In the genomic region with DNA sequence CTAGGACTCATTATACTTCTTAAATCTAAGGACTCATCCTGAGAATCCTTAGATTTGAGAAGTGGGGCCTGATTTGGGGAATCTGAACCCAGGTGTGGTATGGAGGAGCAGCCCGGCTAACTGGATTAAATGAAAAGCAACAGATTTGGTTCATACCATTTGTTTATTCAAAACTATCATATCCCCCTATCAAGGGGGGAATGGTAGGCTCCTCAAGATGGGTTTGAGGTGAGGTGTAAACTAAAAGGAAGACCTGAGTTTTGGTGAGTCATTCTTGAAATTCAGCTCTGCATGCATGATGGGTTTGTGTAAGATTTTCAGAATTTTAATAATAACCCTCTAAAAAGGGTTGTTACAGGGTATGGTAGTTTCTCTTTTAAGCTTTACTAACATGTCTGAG, we compare ENCODE assay signal across 8 cellular contexts. TPM values are rescaled to one million over a fixed set of nuclear protein-coding genes. Genes with fewer than 3 reads are reported as not detected.
A peak's percentile ranks its signal among the peaks of the same experiment; 100 is the strongest.
DNase-seq lines count a peak whose midpoint lies in the region; ATAC-seq, FAIRE-seq and TF ChIP-seq lines count a peak whose summit lies in the region.

No MANE protein-coding gene starts in this region.

- no peak overlapping the region for H3K4me3 ChIP-seq in heart right ventricle

- no peak for FAIRE-seq in H54 (lab: Jason Lieb, UNC)

- peak overlapping the region in 1 of 10 donors; percentile 73 for H3K27ac ChIP-seq in heart right ventricle

- no peak overlapping the region for H3K4me3 Mint-ChIP-seq in activated naive CD8-positive, alpha-beta T cell treated with anti-CD3 and anti-CD28 coated beads for 36 hours

- H3K36me3 ChIP-seq in heart right ventricle, result peaks cover 0 to 5% (median 0%) of the 10 kb centered on the region in 9 donors

- H3K27me3 Mint-ChIP-seq in activated naive CD8-positive, alpha-beta T cell treated with anti-CD3 and anti-CD28 coated beads for 36 hours, result no peaks in the 10 kb centered on the region

- no peak for TF ChIP-seq POLR2A in H54 (IDR thresholded peaks at IDR 0.05; ENCODE audit: low read depth, low read length)

- intact Hi-C loops in heart right ventricle (cut with DNase I), result loop anchor here in 3 of 10 donors (10.0 kb wide), 1 partner anchor 225 kb away; no protein-coding TSS in a partner anchor

- H3K9me3 Mint-ChIP-seq in activated naive CD8-positive, alpha-beta T cell treated with anti-CD3 and anti-CD28 coated beads for 36 hours, result peaks cover 22% of the 10 kb centered on the region

- DNase-seq in activated naive CD8-positive, alpha-beta T cell treated with anti-CD3 and anti-CD28 coated beads for 36 hours, result peak; percentile 10
- DNase-seq in SHP77 treated with DMSO at 0.1 percent for 48 hours (lab: John Stamatoyannopoulos, UW), result no peak
- DNase-seq in heart right ventricle, result no peak
- no peak for DNase-seq in H54 (ENCODE audit: insufficient read length, low spot score)
- no peak for DNase-seq in dedifferentiated amniotic fluid mesenchymal stem cell (ENCODE audit: extremely low spot score)

- peaks cover 57% of the 10 kb centered on the region for H3K36me3 Mint-ChIP-seq in activated naive CD8-positive, alpha-beta T cell treated with anti-CD3 and anti-CD28 coated beads for 36 hours

- 96 to 100% methylated on average over 1 of the region's 1 CpG for WGBS in heart right ventricle, 2 donors

- no peak for TF ChIP-seq CTCF in heart right ventricle (IDR thresholded peaks at IDR 0.05)

- H3K4me1 ChIP-seq in heart right ventricle, result peaks cover 0 to 24% (median 0%) of the 10 kb centered on the region in 9 donors

- peaks cover 36% of the 10 kb centered on the region for H3K4me1 Mint-ChIP-seq in activated naive CD8-positive, alpha-beta T cell treated with anti-CD3 and anti-CD28 coated beads for 36 hours

- peaks cover 0 to 42% (median 16%) of the 10 kb centered on the region in 11 donors for H3K9me3 ChIP-seq in heart right ventricle

- peak overlapping the region; percentile 72 for H3K27ac Mint-ChIP-seq in activated naive CD8-positive, alpha-beta T cell treated with anti-CD3 and anti-CD28 coated beads for 36 hours

- ATAC-seq in GM18519 (IDR thresholded peaks at IDR 0.05; ENCODE audit: low FRiP score, unreplicated experiment) (peak; percentile 84), GM21360 (IDR thresholded peaks at IDR 0.05; ENCODE audit: unreplicated experiment) (peak; percentile 88), HG03103 (IDR thresholded peaks at IDR 0.05; ENCODE audit: low read depth, unreplicated experiment) (peak; percentile 75), heart right ventricle (no peak)

- H3K27me3 ChIP-seq in heart right ventricle, result no peaks in the 10 kb centered on the region

RNA-seq across cellular contexts. Expression of a gene that starts 53.4 kb away (rescaled TPM):
- total RNA-seq in activated naive CD8-positive, alpha-beta T cell treated with anti-CD3 and anti-CD28 coated beads for 36 hours, result 10 to 100 TPM; 22.2 to 23.5 TPM
- total RNA-seq in heart right ventricle, result 10 to 100 TPM in 1 of 10 donors, 1 to 10 TPM in 9; 3.0 to 10.2 (median 6.2) TPM
- 1 to 10 TPM; 4.7 to 6.7 TPM for polyA plus RNA-seq in heart right ventricle

Comparison
In these comparisons a context has a peak if more than half of its experiments do, and no peak if none do; other contexts are left out.
1. ATAC-seq: peak in GM18519 (single experiment), GM21360 (single experiment) and HG03103 (single experiment); none in heart right ventricle (0 of 8).